ENCODE assay signal across 16 cellular contexts in the genomic region with DNA sequence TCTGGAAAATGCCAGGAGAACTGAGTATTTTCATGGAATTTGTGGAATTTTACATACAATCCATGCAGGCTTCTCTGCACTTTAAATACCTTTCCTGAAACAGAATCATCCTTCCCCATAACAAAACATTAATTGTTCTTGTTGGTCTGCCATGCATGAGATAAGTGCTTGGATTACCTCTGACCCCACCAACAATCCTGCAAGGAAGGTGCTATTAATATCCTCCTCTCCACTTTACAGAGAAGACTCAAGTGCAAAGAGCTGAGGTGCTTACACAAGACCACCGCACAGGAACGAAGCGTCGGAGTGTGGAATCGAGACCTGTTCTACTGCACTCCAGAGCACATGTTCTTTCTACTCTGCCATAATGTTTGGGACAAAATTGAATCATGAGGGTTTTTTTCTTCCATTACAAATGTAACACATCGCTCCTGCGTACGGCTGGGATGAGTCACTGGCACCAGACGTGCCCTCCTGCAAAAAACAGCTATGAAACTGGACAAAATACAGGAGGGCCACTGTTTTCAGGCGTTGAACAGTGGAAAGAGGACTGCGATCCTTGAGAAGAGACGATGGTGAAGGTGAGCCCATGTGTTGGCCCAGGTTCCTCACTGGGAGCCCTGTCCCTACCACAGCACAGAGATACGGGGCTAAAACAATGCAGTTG. TPM values are rescaled to one million over a fixed set of nuclear protein-coding genes. Genes with fewer than 3 reads are reported as not detected.
DNase-seq lines count a peak whose midpoint lies in the region; ATAC-seq, FAIRE-seq and TF ChIP-seq lines count a peak whose summit lies in the region.
"Had no signal": no experiment of that assay in that cellular context is flagged by ENCODE, and none has a peak within 500 bp of the region (broad histone marks: within the 10 kb centered on the region; RNA-seq: fewer than 3 reads in every experiment).

No MANE protein-coding gene starts in this region.

- ATAC-seq in pancreas (no peak), GM21529 (IDR thresholded peaks at IDR 0.05; ENCODE audit: unreplicated experiment) (no peak)

- H3K27me3 ChIP-seq in SK-N-SH (ENCODE audit: insufficient read depth), result no peaks in the 10 kb centered on the region
- H3K27me3 ChIP-seq in pancreas, result no peaks in the 10 kb centered on the region
- H3K27me3 ChIP-seq: BLaER1 treated with 17β-estradiol and CSF1 and Interleukin-3, amounts not matched to agents 10 nM and 100 nM; Peyer's patch had no signal

- H3K9ac ChIP-seq in SK-N-SH, result no peak overlapping the region
- H3K9ac ChIP-seq: BLaER1 treated with 17β-estradiol and CSF1 and Interleukin-3, amounts not matched to agents 10 nM and 100 nM had no signal

- no peaks in the 10 kb centered on the region for H3K79me2 ChIP-seq in SK-N-SH (ENCODE audit: insufficient read depth)

- H3F3A ChIP-seq in SK-N-SH (replicated peaks; ENCODE audit: insufficient read depth), result no peaks in the 10 kb centered on the region

- TF ChIP-seq EP300 in SK-N-SH (IDR thresholded peaks at IDR 0.05; ENCODE audit: borderline replicate concordance in 1 of 2, low read depth in 1 of 2, low read length in 1 of 2), result no peak

- no peaks in the 10 kb centered on the region for H3K9me2 ChIP-seq in SK-N-SH

- H3K4me1 ChIP-seq in SK-N-SH (ENCODE audit: control insufficient read depth in 1 of 2, insufficient read depth in 2 of 2, low read depth in 1 of 2, low read length in 1 of 2), result no peaks in the 10 kb centered on the region
- no peaks in the 10 kb centered on the region for H3K4me1 ChIP-seq in pancreas
- H3K4me1 ChIP-seq: BLaER1 treated with 17β-estradiol and CSF1 and Interleukin-3, amounts not matched to agents 10 nM and 100 nM; HAP-1; Peyer's patch had no signal

- TF ChIP-seq CTCF in SK-N-SH (IDR thresholded peaks at IDR 0.05), result no peak
- no peak for TF ChIP-seq CTCF in pancreas (IDR thresholded peaks at IDR 0.05)

- H3K4me2 ChIP-seq in SK-N-SH, result no peak overlapping the region
- H3K4me2 ChIP-seq: BLaER1 treated with 17β-estradiol and CSF1 and Interleukin-3, amounts not matched to agents 10 nM and 100 nM had no signal

- H3K9me3 ChIP-seq in SK-N-SH (no peaks in the 10 kb centered on the region), pancreas (no peaks in the 10 kb centered on the region)
- H3K9me3 ChIP-seq: Peyer's patch had no signal

- POLR2A ChIA-PET in SK-N-SH (lab: Yijun Ruan, JAX), result no interaction called here

- intact Hi-C loops in posterior vena cava (cut with DNase I), result no loop called here
- intact Hi-C loops in pancreas (cut with DNase I), result no loop called here

- TF ChIP-seq RAD21 in SK-N-SH (IDR thresholded peaks at IDR 0.05; ENCODE audit: low read length), result no peak

- H3K27ac ChIP-seq in SK-N-SH (ENCODE audit: low read depth in 2 of 2, low read length in 1 of 2), result no peak overlapping the region
- no peak overlapping the region for H3K27ac ChIP-seq in pancreas
- H3K27ac ChIP-seq: BLaER1 treated with 17β-estradiol and CSF1 and Interleukin-3, amounts not matched to agents 10 nM and 100 nM; Peyer's patch had no signal

- H3K36me3 ChIP-seq in SK-N-SH (replicated peaks in 1 of 2; ENCODE audit: control insufficient read depth in 1 of 2, insufficient read depth in 2 of 2, low read length in 1 of 2) (no peaks in the 10 kb centered on the region), pancreas (no peaks in the 10 kb centered on the region)
- H3K36me3 ChIP-seq: BLaER1 treated with 17β-estradiol and CSF1 and Interleukin-3, amounts not matched to agents 10 nM and 100 nM; HAP-1; Peyer's patch had no signal

- CTCF ChIA-PET in SK-N-SH (lab: Yijun Ruan, JAX), result no interaction called here

- WGBS in SK-N-SH (ENCODE audit: low lambda C conversion rate), result 61% methylated on average over 13 of the region's 13 CpGs
- 63 to 71% methylated on average over 13 of the region's 13 CpGs for WGBS in pancreas, 2 donors

- no peak overlapping the region for H2AFZ ChIP-seq in SK-N-SH (ENCODE audit: low read depth)

- H4K20me1 ChIP-seq in SK-N-SH (ENCODE audit: insufficient read depth), result no peaks in the 10 kb centered on the region
- H4K20me1 ChIP-seq: BLaER1 treated with 17β-estradiol and CSF1 and Interleukin-3, amounts not matched to agents 10 nM and 100 nM had no signal

- no peak for FAIRE-seq in pancreas (lab: Jason Lieb, UNC)
- FAIRE-seq: HTR-8/SVneo had no signal

- DNase-seq in DMS79 treated with DMSO at 0.1 percent for 48 hours (lab: John Stamatoyannopoulos, UW) (peak; percentile 25), SK-N-SH (no peak), iPS-NIHi7 (ENCODE audit: extremely low spot score) (peak; percentile 2), posterior vena cava (ENCODE audit: low spot score) (peak; percentile 22), NCI-H2107 (lab: John Stamatoyannopoulos, UW) (no peak), pancreas (no peak)
- DNase-seq: NCI-H146, NCI-H2081 treated with DMSO at 0.1 percent for 48 hours, NCI-H446, NCI-H748 treated with DMSO at 0.1 percent for 48 hours, Peyer's patch, Right ventricle myocardium superior had no signal

- no peak overlapping the region for H3K4me3 ChIP-seq in SK-N-SH (ENCODE audit: low read depth in 2 of 2, low read length in 1 of 2)
- no peak overlapping the region for H3K4me3 ChIP-seq in pancreas
- H3K4me3 ChIP-seq: BLaER1 treated with 17β-estradiol and CSF1 and Interleukin-3, amounts not matched to agents 10 nM and 100 nM; HAP-1; Peyer's patch had no signal

TF ChIP-seq in SK-N-SH, 30 proteins besides CTCF, POLR2A, EP300 and RAD21:
- peak; percentile 16; the same call in 1 of the 2 replicates for TF ChIP-seq FOSL2 (IDR thresholded peaks at IDR 0.05; ENCODE audit: borderline replicate concordance, low read depth)
- TF ChIP-seq, protein P1, sequence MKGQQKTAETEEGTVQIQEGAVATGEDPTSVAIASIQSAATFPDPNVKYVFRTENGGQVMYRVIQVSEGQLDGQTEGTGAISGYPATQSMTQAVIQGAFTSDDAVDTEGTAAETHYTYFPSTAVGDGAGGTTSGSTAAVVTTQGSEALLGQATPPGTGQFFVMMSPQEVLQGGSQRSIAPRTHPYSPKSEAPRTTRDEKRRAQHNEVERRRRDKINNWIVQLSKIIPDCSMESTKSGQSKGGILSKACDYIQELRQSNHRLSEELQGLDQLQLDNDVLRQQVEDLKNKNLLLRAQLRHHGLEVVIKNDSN (IDR thresholded peaks at IDR 0.05; ENCODE audit: borderline replicate concordance, low read depth), result no peak

RNA-seq across cellular contexts. Expression of a gene that starts 12.9 kb away (rescaled TPM):
- 5.4 and 6.9 TPM in 2 replicates for polyA plus RNA-seq in SK-N-SH (2012; rRNA removed)
- 2.5 and 6.5 TPM in 2 replicates for polyA plus RNA-seq in SK-N-SH (2012; cell fraction: cytosol; rRNA removed)
- 5.2 and 6.2 TPM in 2 replicates for polyA plus RNA-seq in SK-N-SH (2012; cell fraction: nucleus; rRNA removed)
- 10 to 100 TPM; 10.3 to 14.2 TPM for total RNA-seq in posterior vena cava
- total RNA-seq in pancreas, result under 1 TPM; 0.09 to 0.79 (median 0.36) TPM
- polyA plus RNA-seq in pancreas, result 1 to 10 TPM in 1 of 2 donors, under 1 TPM in 1; 0.87 to 2.1 TPM

RNA-seq across cellular contexts. Expression of a gene that starts 58.6 kb away (rescaled TPM):
- polyA plus RNA-seq in SK-N-SH (2012; rRNA removed) (0.52 and 0.94 TPM in 2 replicates), pancreas (under 1 TPM; 0.30 to 0.94 TPM)
- polyA plus RNA-seq in SK-N-SH (2012; cell fraction: cytosol; rRNA removed), result 0.39 and 0.76 TPM in 2 replicates
- 1.4 and 1.7 TPM in 2 replicates for polyA plus RNA-seq in SK-N-SH (2012; cell fraction: nucleus; rRNA removed)
- total RNA-seq in posterior vena cava (under 1 TPM in 1 of 2 donors, not detected in 1; 0.74 TPM), pancreas (under 1 TPM; 0.09 to 0.63 (median 0.37) TPM)

Comparison
In these comparisons a context has a peak if more than half of its experiments do, and no peak if none do; other contexts are left out.
1. DNase-seq: peak in DMS79 treated with DMSO at 0.1 percent for 48 hours (single experiment), iPS-NIHi7 (single experiment) and posterior vena cava (single experiment); none in SK-N-SH (single experiment), NCI-H2107 (single experiment) and pancreas (0 of 6).
2. RNA of a gene that starts 12.9 kb away (total RNA-seq): 10.3 to 14.2 TPM in posterior vena cava; 0.09 to 0.79 TPM in pancreas; every median in the first group is over 4 times any median in the second.